In genomic region chr12:55044135-55044534, GRCh38 we compare ENCODE assay signal across 1 cellular context.
TF ChIP-seq lines count a peak whose summit lies in the region.

No MANE protein-coding gene starts in this region.

TF ChIP-seq in H1, 55 proteins besides CTCF, POLR2A, EP300 and RAD21:
- peak; percentile 27; the same call in 1 of the 2 replicates for TF ChIP-seq E2F6 (IDR thresholded peaks at IDR 0.05)
- TF ChIP-seq SIX5 (IDR thresholded peaks at IDR 0.05; ENCODE audit: low read depth, low read length): no peak
- TF ChIP-seq CEBPB (IDR thresholded peaks at IDR 0.05; ENCODE audit: low read depth, low read length): peak; percentile 87
- 0 out of 2 replicates have a peak, but pooled peaks have one; percentile 40 for TF ChIP-seq ATF3 (IDR thresholded peaks at IDR 0.05; ENCODE audit: insufficient read depth, low read depth, low read length)
- no peak for TF ChIP-seq FOSL1 (IDR thresholded peaks at IDR 0.05; ENCODE audit: insufficient read depth, low read depth, low read length)
- 0 out of 4 replicates have a peak, but pooled peaks of 1 of the 2 experiments have one; percentile 51 for TF ChIP-seq HDAC2 (IDR thresholded peaks at IDR 0.05; ENCODE audit: borderline replicate concordance in 1 of 2, low read depth in 2 of 2, low read length in 2 of 2)
- TF ChIP-seq CHD1 (IDR thresholded peaks at IDR 0.05; ENCODE audit: low read depth, low read length): no peak
- 0 out of 2 replicates have a peak, but pooled peaks have one; percentile 19 for TF ChIP-seq MAX (IDR thresholded peaks at IDR 0.05)
- no peak for TF ChIP-seq TAF1 (IDR thresholded peaks at IDR 0.05; ENCODE audit: low read depth, low read length)
- 0 out of 2 replicates have a peak, but pooled peaks have one; percentile 70 for TF ChIP-seq TCF12 (IDR thresholded peaks at IDR 0.05; ENCODE audit: low read depth, low read length)
